In genomic region chrX:119340606-119341205, GRCh38 we compare ENCODE assay signal across 20 cellular contexts.
A peak's percentile ranks its signal among the peaks of the same experiment; 100 is the strongest.
DNase-seq lines count a peak whose midpoint lies in the region; TF ChIP-seq lines count a peak whose summit lies in the region.
"Had no signal": no experiment of that assay in that cellular context is flagged by ENCODE, and none has a peak within 500 bp of the region (broad histone marks: within the 10 kb centered on the region; RNA-seq: fewer than 3 reads in every experiment).

No MANE protein-coding gene starts in this region.

- intact Hi-C loops in head of caudate nucleus (cut with DNase I) = no loop called here

- H3K36me3 ChIP-seq in HEK293 (ENCODE audit: control insufficient read depth in 2 of 2, insufficient read depth in 1 of 2, low read length in 2 of 2) = no peaks in the 10 kb centered on the region
- H3K36me3 ChIP-seq: BLaER1 treated with 17β-estradiol and CSF1 and Interleukin-3, amounts not matched to agents 10 nM and 100 nM had no signal

- no peak overlapping the region for H3K4me3 ChIP-seq in HEK293 (ENCODE audit: low read depth, low read length)
- H3K4me3 ChIP-seq: A549; BLaER1 treated with 17β-estradiol and CSF1 and Interleukin-3, amounts not matched to agents 10 nM and 100 nM; GM12878 had no signal

- no peak for TF ChIP-seq CTCF in HEK293 (tag by site-specific recombination; IDR thresholded peaks at IDR 0.05)

- no peak overlapping the region for H3K27ac ChIP-seq in HEK293 (ENCODE audit: extremely low read depth, low read depth, low read length)
- H3K27ac ChIP-seq: 22Rv1; A549; BLaER1 treated with 17β-estradiol and CSF1 and Interleukin-3, amounts not matched to agents 10 nM and 100 nM; C4-2B had no signal

- POLR2A ChIA-PET in HEK293 (lab: Yijun Ruan, JAX) = no interaction called here

- CTCF ChIA-PET in HEK293 (lab: Yijun Ruan, JAX) = no interaction called here

- peak; percentile 1 for DNase-seq in CD1c-positive myeloid dendritic cell (ENCODE audit: extremely low spot score)
- peak; percentile 64 for DNase-seq in cerebellar cortex (ENCODE audit: low spot score)
- DNase-seq in head of caudate nucleus = peak in 26 of 42 donors; percentile 4 to 58 (median 26)
- no peak for DNase-seq in DMS114 treated with DMSO at 0.1 percent for 48 hours (lab: John Stamatoyannopoulos, UW; ENCODE audit: unreplicated experiment)
- no peak for DNase-seq in T1000 (lab: John Stamatoyannopoulos, UW)
- no peak for DNase-seq in hypothalamus (lab: John Stamatoyannopoulos, UW)
- DNase-seq: AML-193; CD4-positive, alpha-beta memory T cell; CD4-positive, CD25-positive, alpha-beta regulatory T cell; CD8-positive, alpha-beta memory T cell; COR-L47; DMS 273 treated with DMSO at 0.1 percent for 48 hours; DMS79 treated with DMSO at 0.1 percent for 48 hours; GDM1 had no signal

- H3K9me3 ChIP-seq in HEK293 (ENCODE audit: control insufficient read depth, insufficient read depth, low read depth, low read length) = no peaks in the 10 kb centered on the region; the same call in 1 of the 2 replicates
- H3K9me3 ChIP-seq: A549 had no signal

- no peaks in the 10 kb centered on the region for H3K4me1 ChIP-seq in HEK293 (ENCODE audit: control insufficient read depth, insufficient read depth, low read length)
- H3K4me1 ChIP-seq: A549; BLaER1 treated with 17β-estradiol and CSF1 and Interleukin-3, amounts not matched to agents 10 nM and 100 nM had no signal

TF ChIP-seq in HEK293, 187 proteins besides CTCF, POLR2A, EP300 and RAD21:
- no peak for TF ChIP-seq REPIN1 (tag by site-specific recombination; IDR thresholded peaks at IDR 0.05; ENCODE audit: low read depth)
- TF ChIP-seq ZNF114 (tag by site-specific recombination; IDR thresholded peaks at IDR 0.05) = no peak
- TF ChIP-seq ZNF521 (tag by site-specific recombination; IDR thresholded peaks at IDR 0.05) = no peak
- TF ChIP-seq SALL2 (tag by site-specific recombination; IDR thresholded peaks at IDR 0.05; ENCODE audit: borderline replicate concordance) = no peak
- TF ChIP-seq ZFHX2 (tag by site-specific recombination; conservative IDR thresholded peaks at IDR 0.05) = peak; percentile 30
- no peak for TF ChIP-seq ZNF302 (tag by site-specific recombination; IDR thresholded peaks at IDR 0.05; ENCODE audit: low read depth)

Comparison
In these comparisons a context has a peak if more than half of its experiments do, and no peak if none do; other contexts are left out.
1. DNase-seq: peak in CD1c-positive myeloid dendritic cell (single experiment), cerebellar cortex (single experiment) and head of caudate nucleus (26 of 42); none in DMS114 treated with DMSO at 0.1 percent for 48 hours (single experiment), T1000 (single experiment) and hypothalamus (0 of 51).